Comparison of ENCODE assay signal across 1 cellular context in the genomic region with DNA sequence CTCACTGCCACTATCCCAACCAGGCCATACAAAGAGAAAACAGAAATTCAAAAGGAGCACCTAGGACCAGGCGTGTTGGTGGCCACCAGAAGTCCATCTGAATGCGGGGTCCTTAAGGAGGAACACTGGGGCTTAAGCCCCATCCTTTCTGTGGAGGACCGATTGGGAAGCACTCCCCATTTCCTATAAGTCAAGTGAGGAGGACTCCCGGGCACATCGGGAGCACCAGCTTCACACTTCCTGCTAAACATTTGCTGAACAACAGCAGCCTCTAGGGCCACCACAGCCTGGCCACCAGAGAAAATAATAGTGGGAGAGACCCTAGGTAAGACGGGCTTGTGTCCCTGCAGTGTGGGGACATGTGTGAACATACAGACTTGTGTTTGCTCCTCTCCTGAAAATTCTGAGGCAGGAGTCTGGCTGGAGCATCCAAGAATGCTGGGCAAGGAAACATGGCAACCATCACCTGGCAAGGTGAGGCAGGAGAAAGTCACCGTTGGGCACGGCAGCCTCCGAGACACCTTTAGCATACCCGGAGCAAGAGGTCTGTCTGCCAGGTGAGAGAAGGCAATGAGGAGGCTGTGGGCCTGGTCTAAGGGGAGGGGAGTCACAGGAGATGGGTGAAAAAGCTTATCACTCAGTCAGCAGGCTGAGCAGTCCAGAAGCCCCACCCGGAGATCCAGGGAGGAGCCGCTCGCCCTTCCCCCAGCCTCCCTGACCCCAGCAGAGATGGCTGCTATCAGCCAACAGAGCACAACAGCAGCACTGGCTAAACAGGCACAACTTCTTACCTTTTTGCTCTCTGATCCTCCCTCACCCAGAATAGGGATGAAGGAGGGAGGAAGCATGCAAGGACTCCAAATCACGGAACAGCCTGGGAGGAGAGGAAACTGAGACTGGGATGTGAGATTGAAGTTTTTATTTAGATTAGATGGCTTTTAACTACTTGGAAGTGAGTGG.
TF ChIP-seq lines count a peak whose summit lies in the region.

No MANE protein-coding gene starts in this region.

TF ChIP-seq in H1, 55 proteins besides CTCF, POLR2A, EP300 and RAD21 (continued from another document):
- no peak for TF ChIP-seq CBX8 (IDR thresholded peaks at IDR 0.05; ENCODE audit: borderline replicate concordance, low read depth, low read length)
- no peak for TF ChIP-seq NANOG (IDR thresholded peaks at IDR 0.05; ENCODE audit: insufficient read depth, low read depth, low read length, poor library complexity, severe bottlenecking)
- TF ChIP-seq TCF12 (IDR thresholded peaks at IDR 0.05; ENCODE audit: low read depth, low read length): no peak
- TF ChIP-seq RBBP5 (IDR thresholded peaks at IDR 0.05; ENCODE audit: borderline replicate concordance, low read depth, low read length): no peak
- TF ChIP-seq ASH2L (IDR thresholded peaks at IDR 0.05; ENCODE audit: low read length): no peak
TF ChIP-seq in H1: peak in this region for 0.
